ENCODE assay signal across 8 cellular contexts in the genomic region with DNA sequence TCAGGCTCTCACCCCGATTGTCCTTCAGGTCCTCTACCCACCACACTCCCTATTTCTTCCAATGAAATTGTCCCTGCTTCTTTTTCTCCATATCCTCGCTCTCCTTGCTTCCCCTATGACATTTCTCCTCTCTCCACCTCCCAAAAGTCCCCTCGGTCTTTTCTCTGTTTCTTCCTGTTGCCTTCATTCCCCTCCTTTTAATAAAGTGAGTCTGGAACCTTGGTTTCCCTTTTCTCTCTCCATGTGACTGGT. TPM values are rescaled to one million over a fixed set of nuclear protein-coding genes. Genes with fewer than 3 reads are reported as not detected.
A peak's percentile ranks its signal among the peaks of the same experiment; 100 is the strongest.
DNase-seq lines count a peak whose midpoint lies in the region; ATAC-seq and TF ChIP-seq lines count a peak whose summit lies in the region.

No MANE protein-coding gene starts in this region.

- TF ChIP-seq CTCF in activated CD8-positive, alpha-beta T cell treated with anti-CD3 and anti-CD28 coated beads for 36 hours (IDR thresholded peaks at IDR 0.05) = no peak
- TF ChIP-seq CTCF in right atrium auricular region (IDR thresholded peaks at IDR 0.05) = no peak
- peak in 1 of 11 experiments; percentile 2 for TF ChIP-seq CTCF in spleen (IDR thresholded peaks at IDR 0.05 in 8 of 11, conservative IDR thresholded peaks at IDR 0.05 in 3 of 11)

- POLR2A ChIA-PET in activated CD8-positive, alpha-beta T cell treated with anti-CD3 and anti-CD28 coated beads for 36 hours (lab: Charles Lee) = interaction anchor here (1.1 kb wide), 1 partner anchor 10 kb away, joined by 3 read pairs; no protein-coding TSS in a partner anchor

- no peaks in the 10 kb centered on the region for H3K9me3 Mint-ChIP-seq in activated T-cell treated with anti-CD3 and anti-CD28 coated beads, Interleukin-2, amount 50 U/mL, for 72 hours
- no peaks in the 10 kb centered on the region for H3K9me3 Mint-ChIP-seq in activated CD8-positive, alpha-beta T cell treated with anti-CD3 and anti-CD28 coated beads for 36 hours

- H3K36me3 ChIP-seq in right atrium auricular region = peaks cover 17% of the 10 kb centered on the region
- peaks cover 0 to 24% (median 20%) of the 10 kb centered on the region in 6 donors for H3K36me3 ChIP-seq in spleen

- peaks cover 45% of the 10 kb centered on the region for H3K4me1 Mint-ChIP-seq in activated T-cell treated with anti-CD3 and anti-CD28 coated beads, Interleukin-2, amount 50 U/mL, for 72 hours (ENCODE audit: low read depth)
- peaks cover 25% of the 10 kb centered on the region for H3K4me1 Mint-ChIP-seq in activated CD8-positive, alpha-beta T cell treated with anti-CD3 and anti-CD28 coated beads for 36 hours (ENCODE audit: low read depth)

- WGBS in spleen, 5 donors = 0 to 4% (median 1%) methylated on average over 3 of the region's 3 CpGs

- intact Hi-C loops in activated CD8-positive, alpha-beta T cell treated with anti-CD3 and anti-CD28 coated beads for 36 hours (cut with micrococcal nuclease) = no loop called here
- intact Hi-C loops in spleen (cut with DNase I; ENCODE audit: low total_unique reads) = no loop called here

- H3K4me3 Mint-ChIP-seq in activated T-cell treated with anti-CD3 and anti-CD28 coated beads, Interleukin-2, amount 50 U/mL, for 72 hours = peak overlapping the region; percentile 93 to 99
- H3K4me3 Mint-ChIP-seq in activated CD8-positive, alpha-beta T cell treated with anti-CD3 and anti-CD28 coated beads for 36 hours = peak overlapping the region; percentile 98

- no peak for TF ChIP-seq POLR2A in spleen (IDR thresholded peaks at IDR 0.05)

- peaks cover 5 to 12% of the 10 kb centered on the region in 2 donors for H3K36me3 Mint-ChIP-seq in activated T-cell treated with anti-CD3 and anti-CD28 coated beads, Interleukin-2, amount 50 U/mL, for 72 hours (ENCODE audit: insufficient read depth in 2 of 2)
- H3K36me3 Mint-ChIP-seq in activated CD8-positive, alpha-beta T cell treated with anti-CD3 and anti-CD28 coated beads for 36 hours (ENCODE audit: low read depth) = peaks cover 25% of the 10 kb centered on the region

- no peak for DNase-seq in activated T-cell treated with anti-CD3 and anti-CD28 coated beads, Interleukin-2, amount 50 U/mL, for 72 hours
- no peak for DNase-seq in activated T-cell treated with anti-CD3 and anti-CD28 coated beads, Interleukin-2, amount 50 U/mL, for 1 hour
- DNase-seq in activated CD8-positive, alpha-beta T cell treated with anti-CD3 and anti-CD28 coated beads for 36 hours = no peak
- DNase-seq in right atrium auricular region (ENCODE audit: low spot score) = no peak
- no peak for DNase-seq in spleen
- DNase-seq in activated CD8-positive, alpha-beta memory T cell treated with anti-CD3 and anti-CD28 coated beads, Interleukin-2, amount 50 U/mL, for 4 hours = no peak

- H3K27ac ChIP-seq in right atrium auricular region (peak overlapping the region; percentile 93 to 98), spleen (peak overlapping the region; percentile 95 to 99 (median 97))

- H3K4me1 ChIP-seq in right atrium auricular region = peaks cover 0 to 24% of the 10 kb centered on the region in 2 donors
- peaks cover 7 to 44% (median 30%) of the 10 kb centered on the region in 6 donors for H3K4me1 ChIP-seq in spleen

- H3K9me3 ChIP-seq in right atrium auricular region (no peaks in the 10 kb centered on the region), spleen (no peaks in the 10 kb centered on the region)

- peak overlapping the region; percentile 55 to 85 for H3K4me3 ChIP-seq in right atrium auricular region
- peak overlapping the region; percentile 29 to 93 (median 70) for H3K4me3 ChIP-seq in spleen

- peak overlapping the region; percentile 96 for H3K27ac Mint-ChIP-seq in activated T-cell treated with anti-CD3 and anti-CD28 coated beads, Interleukin-2, amount 50 U/mL, for 72 hours
- H3K27ac Mint-ChIP-seq in activated CD8-positive, alpha-beta T cell treated with anti-CD3 and anti-CD28 coated beads for 36 hours = peak overlapping the region; percentile 100

- CTCF ChIA-PET in activated CD8-positive, alpha-beta T cell treated with anti-CD3 and anti-CD28 coated beads for 36 hours (lab: Charles Lee) = no interaction called here

- peaks cover 5% of the 10 kb centered on the region for H3K27me3 Mint-ChIP-seq in activated T-cell treated with anti-CD3 and anti-CD28 coated beads, Interleukin-2, amount 50 U/mL, for 72 hours (ENCODE audit: low read depth)
- peaks cover 1% of the 10 kb centered on the region for H3K27me3 Mint-ChIP-seq in activated CD8-positive, alpha-beta T cell treated with anti-CD3 and anti-CD28 coated beads for 36 hours

- H3K27me3 ChIP-seq in right atrium auricular region = no peaks in the 10 kb centered on the region
- peaks cover 0 to 7% (median under 1%) of the 10 kb centered on the region in 7 donors for H3K27me3 ChIP-seq in spleen (replicated peaks in 1 of 7)

- no peak for ATAC-seq in activated T-cell treated with anti-CD3 and anti-CD28 coated beads, Interleukin-2, amount 50 U/mL, for 72 hours (replicated peaks in 1 of 2)
- ATAC-seq in activated CD8-positive, alpha-beta T cell treated with anti-CD3 and anti-CD28 coated beads for 36 hours = no peak
- ATAC-seq in HG03045 (IDR thresholded peaks at IDR 0.05; ENCODE audit: unreplicated experiment) = no peak
- no peak for ATAC-seq in GM21526 (IDR thresholded peaks at IDR 0.05; ENCODE audit: low FRiP score, unreplicated experiment)

RNA-seq across cellular contexts. Expression of gene ZNF574, which starts 0.7 kb away (rescaled TPM):
- 10 to 100 TPM; 11.5 to 12.2 TPM for total RNA-seq in activated T-cell treated with anti-CD3 and anti-CD28 coated beads, Interleukin-2, amount 50 U/mL, for 72 hours
- total RNA-seq in activated CD8-positive, alpha-beta T cell treated with anti-CD3 and anti-CD28 coated beads for 36 hours = 10 to 100 TPM; 12.4 to 12.8 TPM
- total RNA-seq in right atrium auricular region = 10 to 100 TPM in 1 of 2 donors, 1 to 10 TPM in 1; 8.1 to 13.6 TPM
- 10 to 100 TPM; 12.0 to 21.0 (median 17.4) TPM for total RNA-seq in spleen
- 10 to 100 TPM in 1 of 3 donors, 1 to 10 TPM in 2; 4.7 to 10.5 (median 4.9) TPM for polyA plus RNA-seq in spleen

RNA-seq across cellular contexts. Expression of gene GRIK5, which starts 5.3 kb away (rescaled TPM):
- total RNA-seq in activated T-cell treated with anti-CD3 and anti-CD28 coated beads, Interleukin-2, amount 50 U/mL, for 72 hours = 1 to 10 TPM; 1.1 to 3.8 TPM
- under 1 TPM; 0.63 to 0.95 TPM for total RNA-seq in activated CD8-positive, alpha-beta T cell treated with anti-CD3 and anti-CD28 coated beads for 36 hours
- total RNA-seq in right atrium auricular region = 10 to 100 TPM in 1 of 2 donors, 1 to 10 TPM in 1; 8.1 to 17.1 TPM
- 1 to 10 TPM in 6 of 7 donors, under 1 TPM in 1; 0.98 to 4.7 (median 2.2) TPM for total RNA-seq in spleen
- 1 to 10 TPM in 2 of 3 donors, under 1 TPM in 1; 0.94 to 1.4 (median 1.4) TPM for polyA plus RNA-seq in spleen

RNA-seq across cellular contexts. Expression of gene POU2F2, which starts 57.0 kb away (rescaled TPM):
- 10 to 100 TPM; 45.0 to 56.0 TPM for total RNA-seq in activated T-cell treated with anti-CD3 and anti-CD28 coated beads, Interleukin-2, amount 50 U/mL, for 72 hours
- total RNA-seq in activated CD8-positive, alpha-beta T cell treated with anti-CD3 and anti-CD28 coated beads for 36 hours = 10 to 100 TPM; 37.7 to 40.7 TPM
- total RNA-seq in right atrium auricular region (under 1 TPM; 0.11 to 0.83 TPM), spleen (10 to 100 TPM; 22.7 to 67.4 (median 45.4) TPM)
- 10 to 100 TPM; 22.3 to 48.5 (median 33.3) TPM for polyA plus RNA-seq in spleen

Comparison
In these comparisons a context has a peak if more than half of its experiments do, and no peak if none do; other contexts are left out.
1. RNA of gene POU2F2, which starts 57.0 kb away (total RNA-seq): 45.0 to 56.0 TPM in activated T-cell treated with anti-CD3 and anti-CD28 coated beads, Interleukin-2, amount 50 U/mL, for 72 hours, 22.7 to 67.4 TPM in spleen and 37.7 to 40.7 TPM in activated CD8-positive, alpha-beta T cell treated with anti-CD3 and anti-CD28 coated beads for 36 hours; 0.11 to 0.83 TPM in right atrium auricular region; every median in the first group is over 10 times any median in the second.